In genomic region chr2:43138441-43138840, GRCh38 we compare ENCODE assay signal across 18 cellular contexts.
A peak's percentile ranks its signal among the peaks of the same experiment; 100 is the strongest.
DNase-seq lines count a peak whose midpoint lies in the region; ATAC-seq and TF ChIP-seq lines count a peak whose summit lies in the region.
"Had no signal": no experiment of that assay in that cellular context is flagged by ENCODE, and none has a peak within 500 bp of the region (broad histone marks: within the 10 kb centered on the region; RNA-seq: fewer than 3 reads in every experiment).

No MANE protein-coding gene starts in this region.

- no peak overlapping the region for H3K4me3 ChIP-seq in spleen
- H3K4me3 ChIP-seq: gastroesophageal sphincter, lung, neural progenitor cell, PC-9, thoracic aorta had no signal

- H3K4me3 Mint-ChIP-seq in activated CD4-positive, alpha-beta T cell treated with anti-CD3 and anti-CD28 coated beads, Interleukin-2, amount 10 ng/mL, durations not matched to agents 24 days and 14 days: peak overlapping the region; percentile 57
- no peak overlapping the region for H3K4me3 Mint-ChIP-seq in chondrocyte (ENCODE audit: unreplicated experiment)
- H3K4me3 Mint-ChIP-seq: neural progenitor cell had no signal

- H3K9me3 Mint-ChIP-seq in activated CD4-positive, alpha-beta T cell treated with anti-CD3 and anti-CD28 coated beads, Interleukin-2, amount 10 ng/mL, durations not matched to agents 24 days and 14 days: no peaks in the 10 kb centered on the region
- no peaks in the 10 kb centered on the region for H3K9me3 Mint-ChIP-seq in chondrocyte (ENCODE audit: low read depth)
- H3K9me3 Mint-ChIP-seq: neural progenitor cell had no signal

- H3K27ac ChIP-seq in RWPE1 (peak overlapping the region; percentile 60), spleen (peak overlapping the region in 6 of 8 donors; percentile 27 to 99 (median 96))
- H3K27ac ChIP-seq: neural progenitor cell, PC-9, WERI-Rb-1 had no signal

- ATAC-seq in HG03045 (IDR thresholded peaks at IDR 0.05; ENCODE audit: unreplicated experiment) (no peak), Right ventricle myocardium superior (ENCODE audit: poor library complexity) (no peak)
- ATAC-seq: gastroesophageal sphincter had no signal

- POLR2A ChIA-PET in RWPE1 (lab: Yijun Ruan, JAX; ENCODE audit: low non-redundant PET): no interaction called here

- peak overlapping the region; percentile 95 for H3K27ac Mint-ChIP-seq in activated CD4-positive, alpha-beta T cell treated with anti-CD3 and anti-CD28 coated beads, Interleukin-2, amount 10 ng/mL, durations not matched to agents 24 days and 14 days
- no peak overlapping the region for H3K27ac Mint-ChIP-seq in chondrocyte (ENCODE audit: unreplicated experiment)

- CTCF ChIA-PET in RWPE1 (lab: Yijun Ruan, JAX): no interaction called here

- peak; percentile 63 for DNase-seq in activated CD4-positive, alpha-beta T cell treated with anti-CD3 and anti-CD28 coated beads, Interleukin-2, amount 10 ng/mL, durations not matched to agents 24 days and 14 days
- DNase-seq in activated CD4-positive, alpha-beta T cell treated with anti-CD3 and anti-CD28 coated beads, Interleukin-2, amount 50 U/mL, for 48 hours: no peak
- no peak for DNase-seq in RWPE1 (ENCODE audit: low spot score)
- DNase-seq in chondrocyte (ENCODE audit: low spot score): peak; percentile 7
- peak; percentile 4 for DNase-seq in spleen
- DNase-seq in HPDE6-E6E7 (ENCODE audit: extremely low spot score): no peak
- DNase-seq in Right ventricle myocardium superior: no peak
- DNase-seq: GOT3; NCI-H2029 treated with DMSO at 0.1 percent for 48 hours; NCI-H526 treated with DMSO at 0.1 percent for 48 hours; PC-9; stimulated activated CD4-positive, alpha-beta T cell treated with anti-CD3 and anti-CD28 coated beads, Interleukin-1b, Interleukin-23, amount 100 ng/mL, for 48 hours; WERI-Rb-1 had no signal

- no peaks in the 10 kb centered on the region for H3K36me3 ChIP-seq in spleen
- H3K36me3 ChIP-seq: gastroesophageal sphincter, neural progenitor cell, thoracic aorta, WERI-Rb-1 had no signal

- H3K9me3 ChIP-seq in spleen: no peaks in the 10 kb centered on the region
- H3K9me3 ChIP-seq: gastroesophageal sphincter, thoracic aorta had no signal

- peaks cover 73% of the 10 kb centered on the region for H3K4me1 Mint-ChIP-seq in activated CD4-positive, alpha-beta T cell treated with anti-CD3 and anti-CD28 coated beads, Interleukin-2, amount 10 ng/mL, durations not matched to agents 24 days and 14 days
- H3K4me1 Mint-ChIP-seq in chondrocyte (ENCODE audit: low read depth): peaks cover 9% of the 10 kb centered on the region

- H3K27me3 Mint-ChIP-seq in activated CD4-positive, alpha-beta T cell treated with anti-CD3 and anti-CD28 coated beads, Interleukin-2, amount 10 ng/mL, durations not matched to agents 24 days and 14 days: no peaks in the 10 kb centered on the region
- peaks cover 1% of the 10 kb centered on the region for H3K27me3 Mint-ChIP-seq in chondrocyte (ENCODE audit: low read depth)

- H3K27me3 ChIP-seq in spleen (replicated peaks in 1 of 7): no peaks in the 10 kb centered on the region
- H3K27me3 ChIP-seq: gastroesophageal sphincter, neural progenitor cell had no signal

- no peak for TF ChIP-seq POLR2A in spleen (IDR thresholded peaks at IDR 0.05)

- peaks cover 45 to 100% (median 76%) of the 10 kb centered on the region in 6 donors for H3K4me1 ChIP-seq in spleen

- 92 to 98% (median 96%) methylated on average over 3 of the region's 3 CpGs for WGBS in spleen, 5 donors

- TF ChIP-seq CTCF in RWPE1 (conservative IDR thresholded peaks at IDR 0.05; ENCODE audit: low read depth): no peak
- no peak for TF ChIP-seq CTCF in chondrocyte (IDR thresholded peaks at IDR 0.05)
- TF ChIP-seq CTCF in spleen (IDR thresholded peaks at IDR 0.05 in 8 of 11, conservative IDR thresholded peaks at IDR 0.05 in 3 of 11): no peak

- intact Hi-C loops in activated CD4-positive, alpha-beta T cell treated with anti-CD3 and anti-CD28 coated beads, Interleukin-2, amount 10 ng/mL, durations not matched to agents 24 days and 14 days (cut with micrococcal nuclease): no loop called here
- intact Hi-C loops in spleen (cut with DNase I; ENCODE audit: low total_unique reads): no loop called here
- intact Hi-C loops in Right ventricle myocardium superior (cut with DNase I): no loop called here

- H3K36me3 Mint-ChIP-seq in activated CD4-positive, alpha-beta T cell treated with anti-CD3 and anti-CD28 coated beads, Interleukin-2, amount 10 ng/mL, durations not matched to agents 24 days and 14 days (ENCODE audit: low read depth): peaks cover 12% of the 10 kb centered on the region
- no peaks in the 10 kb centered on the region for H3K36me3 Mint-ChIP-seq in chondrocyte (ENCODE audit: low read depth)
- H3K36me3 Mint-ChIP-seq: neural progenitor cell had no signal

Comparison
In these comparisons a context has a peak if more than half of its experiments do, and no peak if none do; other contexts are left out.
1. DNase-seq: peak in activated CD4-positive, alpha-beta T cell treated with anti-CD3 and anti-CD28 coated beads, Interleukin-2, amount 10 ng/mL, durations not matched to agents 24 days and 14 days (single experiment), chondrocyte (single experiment) and spleen (single experiment); none in activated CD4-positive, alpha-beta T cell treated with anti-CD3 and anti-CD28 coated beads, Interleukin-2, amount 50 U/mL, for 48 hours (0 of 2), RWPE1 (single experiment), HPDE6-E6E7 (single experiment) and Right ventricle myocardium superior (single experiment).